In genomic region chr2:225002039-225002655, GRCh38 we compare ENCODE assay signal across 8 cellular contexts. TPM values are rescaled to one million over a fixed set of nuclear protein-coding genes. Genes with fewer than 3 reads are reported as not detected.
DNase-seq lines count a peak whose midpoint lies in the region; ATAC-seq and TF ChIP-seq lines count a peak whose summit lies in the region.

No MANE protein-coding gene starts in this region.

- peaks cover 8% of the 10 kb centered on the region for H3K27me3 Mint-ChIP-seq in progenitor cell of endocrine pancreas

- peaks cover 4% of the 10 kb centered on the region for H3K4me1 Mint-ChIP-seq in progenitor cell of endocrine pancreas (ENCODE audit: low read depth)

- no peak overlapping the region for H3K27ac Mint-ChIP-seq in progenitor cell of endocrine pancreas

- H3K36me3 Mint-ChIP-seq in progenitor cell of endocrine pancreas (ENCODE audit: insufficient read depth), result no peaks in the 10 kb centered on the region

- peak; percentile 73 for TF ChIP-seq CTCF in progenitor cell of endocrine pancreas (IDR thresholded peaks at IDR 0.05; ENCODE audit: unreplicated experiment)

- ATAC-seq in GM19043 (IDR thresholded peaks at IDR 0.05; ENCODE audit: low read depth, unreplicated experiment) (peak; percentile 53), HG03354 (IDR thresholded peaks at IDR 0.05; ENCODE audit: poor library complexity, severe bottlenecking, unreplicated experiment) (peak; percentile 68), HG03135 (IDR thresholded peaks at IDR 0.05; ENCODE audit: unreplicated experiment) (no peak)

- H3K9me3 Mint-ChIP-seq in progenitor cell of endocrine pancreas (ENCODE audit: low read depth), result no peaks in the 10 kb centered on the region

- DNase-seq in CD1c-positive myeloid dendritic cell (ENCODE audit: extremely low spot score) (peak; percentile 77), NOMO-1 treated with dmso at 0.1 percent for 144 hours (lab: John Stamatoyannopoulos, UW; ENCODE audit: unreplicated experiment) (peak; percentile 20), activated T-cell treated with anti-CD3 and anti-CD28 coated beads for 4 hours (peak; percentile 70), fibroblast of the conjunctiva (ENCODE audit: low read depth) (peak; percentile 82), progenitor cell of endocrine pancreas (ENCODE audit: low spot score, unreplicated experiment) (no peak)

- no peak overlapping the region for H3K4me3 Mint-ChIP-seq in progenitor cell of endocrine pancreas (ENCODE audit: low read depth)

RNA-seq across cellular contexts. Expression of gene DOCK10, which starts 40.1 kb away (rescaled TPM):
- 3.6 and 4.6 TPM in 2 replicates for total RNA-seq in progenitor cell of endocrine pancreas
